ENCODE assay signal across 11 cellular contexts in genomic region chr5:177094224-177095087, GRCh38. TPM values are rescaled to one million over a fixed set of nuclear protein-coding genes. Genes with fewer than 3 reads are reported as not detected.
DNase-seq lines count a peak whose midpoint lies in the region; TF ChIP-seq lines count a peak whose summit lies in the region.
"Had no signal": no experiment of that assay in that cellular context is flagged by ENCODE, and none has a peak within 500 bp of the region (broad histone marks: within the 10 kb centered on the region; RNA-seq: fewer than 3 reads in every experiment).

No MANE protein-coding gene starts in this region.

- peaks cover 24% of the 10 kb centered on the region for H3K4me1 Mint-ChIP-seq in neural progenitor cell

- no peak for TF ChIP-seq CTCF in AG10803 (conservative IDR thresholded peaks at IDR 0.05; ENCODE audit: low read length)
- no peak for TF ChIP-seq CTCF in foreskin fibroblast (IDR thresholded peaks at IDR 0.05; ENCODE audit: low read depth, low read length)
- TF ChIP-seq CTCF in neural progenitor cell (IDR thresholded peaks at IDR 0.05): no peak
- TF ChIP-seq CTCF in GM13976 (IDR thresholded peaks at IDR 0.05; ENCODE audit: borderline replicate concordance, control extremely low read depth, extremely low read depth, insufficient read depth, missing control alignments): no peak

- H3K4me3 ChIP-seq in AG10803 (ENCODE audit: low read length) (no peak overlapping the region), foreskin fibroblast (ENCODE audit: low read depth in 1 of 2, low read length in 2 of 2) (no peak overlapping the region), neural progenitor cell (no peak overlapping the region)

- peak; percentile 71 for DNase-seq in AG10803 (ENCODE audit: low read depth)
- DNase-seq in RKO (ENCODE audit: low spot score): peak; percentile 34
- DNase-seq in foreskin fibroblast: peak; percentile 68 to 83
- DNase-seq in neural progenitor cell (ENCODE audit: low spot score): peak; percentile 49
- no peak for DNase-seq in D341Med (ENCODE audit: low spot score)
- DNase-seq in NCI-H2196 treated with DMSO at 0.1 percent for 48 hours (lab: John Stamatoyannopoulos, UW; ENCODE audit: unreplicated experiment): no peak
- DNase-seq in HEK293T (ENCODE audit: extremely low spot score): no peak
- DNase-seq in GM13976 (ENCODE audit: low spot score): no peak
- DNase-seq: hypothalamus, KBM-7 had no signal

- no peak overlapping the region for H3K4me3 Mint-ChIP-seq in neural progenitor cell
- H3K4me3 Mint-ChIP-seq: natural killer cell treated with Interleukin-12 subunit alpha and Interleukin-12 subunit beta and Interleukin-15 and Interleukin-18, amount 100 ng/mL, for 72 hours had no signal

- H3K27me3 ChIP-seq in neural progenitor cell: no peaks in the 10 kb centered on the region

- no peaks in the 10 kb centered on the region for H3K79me2 ChIP-seq in neural progenitor cell (ENCODE audit: low read depth)

- in situ Hi-C loops in GM13976 (cut with MboI; ENCODE audit: low sequenced_read_pairs, unreplicated experiment): no loop called here

- H3K9me3 Mint-ChIP-seq in neural progenitor cell: no peaks in the 10 kb centered on the region
- H3K9me3 Mint-ChIP-seq: natural killer cell treated with Interleukin-12 subunit alpha and Interleukin-12 subunit beta and Interleukin-15 and Interleukin-18, amount 100 ng/mL, for 72 hours had no signal

- H3K36me3 ChIP-seq in neural progenitor cell: no peaks in the 10 kb centered on the region

- H3K36me3 Mint-ChIP-seq in neural progenitor cell: no peaks in the 10 kb centered on the region
- H3K36me3 Mint-ChIP-seq: natural killer cell treated with Interleukin-12 subunit alpha and Interleukin-12 subunit beta and Interleukin-15 and Interleukin-18, amount 100 ng/mL, for 72 hours had no signal

- no peak overlapping the region for H2AFZ ChIP-seq in neural progenitor cell (replicated peaks)

- peak overlapping the region; percentile 39 for H3K9ac ChIP-seq in neural progenitor cell

- H3K4me1 ChIP-seq in neural progenitor cell: peaks cover 20% of the 10 kb centered on the region

- no peaks in the 10 kb centered on the region for H4K20me1 ChIP-seq in neural progenitor cell (ENCODE audit: low read depth)

- no peaks in the 10 kb centered on the region for H3K9me3 ChIP-seq in neural progenitor cell (ENCODE audit: low read depth)

- no peaks in the 10 kb centered on the region for H3F3A ChIP-seq in neural progenitor cell (ENCODE audit: low read depth)

- peak overlapping the region; percentile 88 for H3K27ac Mint-ChIP-seq in neural progenitor cell
- H3K27ac Mint-ChIP-seq: natural killer cell treated with Interleukin-12 subunit alpha and Interleukin-12 subunit beta and Interleukin-15 and Interleukin-18, amount 100 ng/mL, for 72 hours had no signal

- peak overlapping the region; percentile 76 for H3K27ac ChIP-seq in neural progenitor cell

- H3K4me2 ChIP-seq in neural progenitor cell: peak overlapping the region; percentile 47

- POLR2A ChIA-PET in HEK293T (lab: Yijun Ruan, JAX): no interaction called here

- CTCF ChIA-PET in HEK293T (lab: Yijun Ruan, JAX): interaction anchor here (1.5 kb wide), 1 partner anchor 23 kb away, joined by 3 read pairs; no protein-coding TSS in a partner anchor

- peaks cover 12% of the 10 kb centered on the region for H3K27me3 Mint-ChIP-seq in neural progenitor cell (ENCODE audit: insufficient read depth, low read depth)
- H3K27me3 Mint-ChIP-seq: natural killer cell treated with Interleukin-12 subunit alpha and Interleukin-12 subunit beta and Interleukin-15 and Interleukin-18, amount 100 ng/mL, for 72 hours had no signal

TF ChIP-seq in HEK293T, 16 proteins besides CTCF, POLR2A, EP300 and RAD21:
- no peak for TF ChIP-seq CTBP1 (IDR thresholded peaks at IDR 0.05; ENCODE audit: borderline replicate concordance)
- no peak for TF ChIP-seq FOXM1 (IDR thresholded peaks at IDR 0.05; ENCODE audit: borderline replicate concordance)
- no peak for TF ChIP-seq ZNF384 (IDR thresholded peaks at IDR 0.05)
- no peak for TF ChIP-seq ELF4 (IDR thresholded peaks at IDR 0.05)

RNA-seq across cellular contexts. Expression of gene FGFR4, which starts 7.7 kb away (rescaled TPM):
- total RNA-seq in neural progenitor cell (ENCODE audit: low replicate concordance): 8.2 and 41.3 TPM in 2 replicates

RNA-seq across cellular contexts. Expression of gene NSD1, which starts 39.1 kb away (rescaled TPM):
- total RNA-seq in neural progenitor cell (ENCODE audit: low replicate concordance): 61.3 and 114 TPM in 2 replicates

Comparison
In these comparisons a context has a peak if more than half of its experiments do, and no peak if none do; other contexts are left out.
1. DNase-seq: peak in AG10803 (single experiment), RKO (single experiment), foreskin fibroblast (2 of 2) and neural progenitor cell (single experiment); none in D341Med (single experiment), NCI-H2196 treated with DMSO at 0.1 percent for 48 hours (single experiment), HEK293T (single experiment) and GM13976 (single experiment).